Comparison of ENCODE assay signal across 10 cellular contexts in the genomic region with DNA sequence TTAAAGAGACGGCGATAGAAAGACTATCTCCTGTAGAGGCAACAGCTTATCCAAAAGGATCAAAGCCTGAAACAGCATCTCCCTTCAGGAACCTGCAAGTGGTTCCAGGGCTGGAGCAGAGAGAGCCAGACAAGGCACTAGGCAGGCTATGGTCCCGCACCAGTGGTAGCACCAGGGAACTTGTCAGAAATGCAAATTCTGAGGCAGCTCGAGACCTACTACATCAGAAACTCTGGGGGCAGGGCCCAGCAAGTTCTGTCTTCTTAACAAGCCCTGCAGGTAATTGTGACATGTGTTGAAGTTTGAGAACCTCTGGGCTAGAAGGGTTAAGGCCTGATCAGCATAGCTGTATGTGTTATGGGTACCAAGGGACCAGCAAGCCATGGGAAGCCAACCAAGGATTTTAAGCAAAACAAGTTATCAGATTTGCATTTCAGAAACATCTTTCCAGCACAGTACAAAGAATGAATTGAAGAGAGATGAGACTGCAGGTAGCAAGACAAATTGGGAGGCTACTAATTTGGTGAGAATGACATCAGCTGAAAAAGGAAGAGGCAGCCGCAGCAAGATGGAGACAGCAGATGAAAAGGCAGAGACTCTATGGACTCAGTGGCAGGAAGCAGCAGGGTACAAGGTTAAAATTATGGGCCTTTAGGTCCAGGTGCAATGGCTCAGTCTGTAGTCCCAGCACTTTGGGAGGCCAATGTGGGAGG.
A peak's percentile ranks its signal among the peaks of the same experiment; 100 is the strongest.
DNase-seq lines count a peak whose midpoint lies in the region; ATAC-seq and TF ChIP-seq lines count a peak whose summit lies in the region.
"Had no signal": no experiment of that assay in that cellular context is flagged by ENCODE, and none has a peak within 500 bp of the region (broad histone marks: within the 10 kb centered on the region; RNA-seq: fewer than 3 reads in every experiment).

No MANE protein-coding gene starts in this region.

- H3K9me3 ChIP-seq in Peyer's patch, result no peaks in the 10 kb centered on the region
- H3K9me3 ChIP-seq: A549 had no signal

- no peak overlapping the region for H3K4me3 Mint-ChIP-seq in activated CD8-positive, alpha-beta memory T cell treated with anti-CD3 and anti-CD28 coated beads, Interleukin-2, amount 10 ng/mL, durations not matched to agents 7 days and 5 days
- H3K4me3 Mint-ChIP-seq in stimulated activated naive CD8-positive, alpha-beta T cell treated with anti-CD3 and anti-CD28 coated beads, Interleukin-15, Interleukin-2, amounts not matched to agents 100 ng/mL and 50 ng/mL, for 24 hours, result no peak overlapping the region

- H3K4me1 Mint-ChIP-seq in activated CD8-positive, alpha-beta memory T cell treated with anti-CD3 and anti-CD28 coated beads, Interleukin-2, amount 10 ng/mL, durations not matched to agents 7 days and 5 days, result peaks cover 68% of the 10 kb centered on the region
- H3K4me1 Mint-ChIP-seq in stimulated activated naive CD8-positive, alpha-beta T cell treated with anti-CD3 and anti-CD28 coated beads, Interleukin-15, Interleukin-2, amounts not matched to agents 100 ng/mL and 50 ng/mL, for 24 hours (ENCODE audit: low read depth), result peaks cover 89% of the 10 kb centered on the region

- TF ChIP-seq CTCF in Peyer's patch (IDR thresholded peaks at IDR 0.05), result no peak

- H3K27ac ChIP-seq in Peyer's patch, result no peak overlapping the region
- H3K27ac ChIP-seq: SK-N-MC had no signal

- no peaks in the 10 kb centered on the region for H3K27me3 ChIP-seq in Peyer's patch

- H3K27ac Mint-ChIP-seq in activated CD8-positive, alpha-beta memory T cell treated with anti-CD3 and anti-CD28 coated beads, Interleukin-2, amount 10 ng/mL, durations not matched to agents 7 days and 5 days, result peak overlapping the region; percentile 68
- peak overlapping the region; percentile 69 for H3K27ac Mint-ChIP-seq in stimulated activated naive CD8-positive, alpha-beta T cell treated with anti-CD3 and anti-CD28 coated beads, Interleukin-15, Interleukin-2, amounts not matched to agents 100 ng/mL and 50 ng/mL, for 24 hours

- TF ChIP-seq POLR2A in Peyer's patch (IDR thresholded peaks at IDR 0.05), result no peak

- CTCF ChIA-PET in activated CD8-positive, alpha-beta memory T cell treated with anti-CD3 and anti-CD28 coated beads, Interleukin-2, amount 10 ng/mL, durations not matched to agents 7 days and 5 days (lab: Charles Lee), result interaction anchor here (1.2 to 1.3 kb wide), 2 partner anchors 23 to 476 kb away, joined by 4 read pairs; no protein-coding TSS in a partner anchor

- intact Hi-C loops in Right ventricle myocardium inferior (cut with DNase I), result no loop called here

- no peaks in the 10 kb centered on the region for H3K36me3 ChIP-seq in Peyer's patch

- no peaks in the 10 kb centered on the region for H3K27me3 Mint-ChIP-seq in activated CD8-positive, alpha-beta memory T cell treated with anti-CD3 and anti-CD28 coated beads, Interleukin-2, amount 10 ng/mL, durations not matched to agents 7 days and 5 days
- no peaks in the 10 kb centered on the region for H3K27me3 Mint-ChIP-seq in stimulated activated naive CD8-positive, alpha-beta T cell treated with anti-CD3 and anti-CD28 coated beads, Interleukin-15, Interleukin-2, amounts not matched to agents 100 ng/mL and 50 ng/mL, for 24 hours

- H3K9me3 Mint-ChIP-seq in activated CD8-positive, alpha-beta memory T cell treated with anti-CD3 and anti-CD28 coated beads, Interleukin-2, amount 10 ng/mL, durations not matched to agents 7 days and 5 days (ENCODE audit: low read depth), result no peaks in the 10 kb centered on the region
- H3K9me3 Mint-ChIP-seq in stimulated activated naive CD8-positive, alpha-beta T cell treated with anti-CD3 and anti-CD28 coated beads, Interleukin-15, Interleukin-2, amounts not matched to agents 100 ng/mL and 50 ng/mL, for 24 hours, result no peaks in the 10 kb centered on the region

- H3K36me3 Mint-ChIP-seq in activated CD8-positive, alpha-beta memory T cell treated with anti-CD3 and anti-CD28 coated beads, Interleukin-2, amount 10 ng/mL, durations not matched to agents 7 days and 5 days, result peaks cover 13% of the 10 kb centered on the region
- no peaks in the 10 kb centered on the region for H3K36me3 Mint-ChIP-seq in stimulated activated naive CD8-positive, alpha-beta T cell treated with anti-CD3 and anti-CD28 coated beads, Interleukin-15, Interleukin-2, amounts not matched to agents 100 ng/mL and 50 ng/mL, for 24 hours (ENCODE audit: low read depth)

- H3K4me1 ChIP-seq in Peyer's patch, result no peaks in the 10 kb centered on the region

- ATAC-seq in activated CD8-positive, alpha-beta memory T cell treated with anti-CD3 and anti-CD28 coated beads, Interleukin-2, amount 10 ng/mL, durations not matched to agents 7 days and 5 days, result peak; percentile 74
- ATAC-seq in HG02852 (IDR thresholded peaks at IDR 0.05; ENCODE audit: unreplicated experiment) (peak; percentile 97), Right ventricle myocardium inferior (no peak)
- ATAC-seq: A549 had no signal

- H3K4me3 ChIP-seq in Peyer's patch, result no peak overlapping the region
- H3K4me3 ChIP-seq: A549, SK-N-MC had no signal

- DNase-seq in activated CD8-positive, alpha-beta memory T cell treated with anti-CD3 and anti-CD28 coated beads, Interleukin-2, amount 10 ng/mL, durations not matched to agents 7 days and 5 days, result peak; percentile 47
- no peak for DNase-seq in activated CD8-positive, alpha-beta memory T cell treated with anti-CD3 and anti-CD28 coated beads, Interleukin-2, amount 50 U/mL, for 48 hours
- DNase-seq in Peyer's patch, result peak in 2 of 3 donors; percentile 57 to 68
- no peak for DNase-seq in NCI-H128 (lab: John Stamatoyannopoulos, UW; ENCODE audit: unreplicated experiment)
- DNase-seq in Right ventricle myocardium inferior (ENCODE audit: missing footprints), result no peak
- DNase-seq in activated CD8-positive, alpha-beta memory T cell treated with anti-CD3 and anti-CD28 coated beads, Interleukin-2, amount 50 U/mL, for 4 hours, result no peak

Comparison
In these comparisons a context has a peak if more than half of its experiments do, and no peak if none do; other contexts are left out.
1. DNase-seq: peak in activated CD8-positive, alpha-beta memory T cell treated with anti-CD3 and anti-CD28 coated beads, Interleukin-2, amount 10 ng/mL, durations not matched to agents 7 days and 5 days (single experiment) and Peyer's patch (2 of 3); none in activated CD8-positive, alpha-beta memory T cell treated with anti-CD3 and anti-CD28 coated beads, Interleukin-2, amount 50 U/mL, for 48 hours (single experiment), NCI-H128 (single experiment), Right ventricle myocardium inferior (single experiment) and activated CD8-positive, alpha-beta memory T cell treated with anti-CD3 and anti-CD28 coated beads, Interleukin-2, amount 50 U/mL, for 4 hours (single experiment).